ENCODE assay signal across 8 cellular contexts in genomic region chr5:54867310-54867944, GRCh38.
DNase-seq lines count a peak whose midpoint lies in the region; ATAC-seq, FAIRE-seq and TF ChIP-seq lines count a peak whose summit lies in the region.

No MANE protein-coding gene starts in this region.

- intact Hi-C loops in cardiac septum (cut with DNase I) (loop anchor here (2.0 to 10.0 kb wide), 2 partner anchors 351 to 623 kb away; partner anchors contain the start of gene SNX18), right cardiac atrium (cut with DNase I) (loop anchor here in 1 of 4 donors (5.0 kb wide), 1 partner anchor 350 kb away; the partner anchor contains the start of gene SNX18)

- H3K9me3 Mint-ChIP-seq in activated naive CD4-positive, alpha-beta T cell treated with anti-CD3 and anti-CD28 coated beads, Interleukin-2, amount 10 ng/mL, durations not matched to agents 7 days and 5 days = no peaks in the 10 kb centered on the region

- H3K36me3 ChIP-seq in cardiac muscle cell = no peaks in the 10 kb centered on the region
- no peaks in the 10 kb centered on the region for H3K36me3 ChIP-seq in adipocyte (ENCODE audit: control insufficient read depth, insufficient read depth, low read length, severe bottlenecking)
- no peaks in the 10 kb centered on the region for H3K36me3 ChIP-seq in small intestine (ENCODE audit: control insufficient read depth in 2 of 2, insufficient read depth in 2 of 2, low read length in 2 of 2)
- H3K36me3 ChIP-seq in WERI-Rb-1 = no peaks in the 10 kb centered on the region

- H3K4me3 Mint-ChIP-seq in activated naive CD4-positive, alpha-beta T cell treated with anti-CD3 and anti-CD28 coated beads, Interleukin-2, amount 10 ng/mL, durations not matched to agents 7 days and 5 days = no peak overlapping the region

- FAIRE-seq in small intestine (lab: Jason Lieb, UNC) = no peak

- 23% methylated on average over 7 of the region's 7 CpGs for WGBS in right cardiac atrium
- 20 to 25% (median 21%) methylated on average over 7 of the region's 7 CpGs for WGBS in small intestine, 3 donors

- H3K9me3 ChIP-seq in cardiac muscle cell (ENCODE audit: low read depth) = no peaks in the 10 kb centered on the region
- H3K9me3 ChIP-seq in adipocyte (ENCODE audit: control insufficient read depth, low read length) = no peaks in the 10 kb centered on the region
- H3K9me3 ChIP-seq in right cardiac atrium (ENCODE audit: control insufficient read depth, low read length) = no peaks in the 10 kb centered on the region
- no peaks in the 10 kb centered on the region for H3K9me3 ChIP-seq in small intestine (ENCODE audit: control insufficient read depth, low read depth)
- no peaks in the 10 kb centered on the region for H3K9me3 ChIP-seq in WERI-Rb-1 (ENCODE audit: severe bottlenecking)

- H3K4me1 Mint-ChIP-seq in activated naive CD4-positive, alpha-beta T cell treated with anti-CD3 and anti-CD28 coated beads, Interleukin-2, amount 10 ng/mL, durations not matched to agents 7 days and 5 days = peaks cover 20% of the 10 kb centered on the region

- H3K27me3 Mint-ChIP-seq in activated naive CD4-positive, alpha-beta T cell treated with anti-CD3 and anti-CD28 coated beads, Interleukin-2, amount 10 ng/mL, durations not matched to agents 7 days and 5 days = peaks cover 42% of the 10 kb centered on the region

- DNase-seq in cardiac muscle cell (ENCODE audit: low read depth in 1 of 2, low spot score in 1 of 2) (peak; percentile 77 to 82), cardiac septum (ENCODE audit: low spot score) (no peak), NCI-H2029 treated with DMSO at 0.1 percent for 48 hours (lab: John Stamatoyannopoulos, UW) (peak; percentile 46), adipocyte (ENCODE audit: low read depth) (peak; percentile 94), right cardiac atrium (no peak), small intestine (peak; percentile 50), WERI-Rb-1 (no peak)
- no peak for DNase-seq in activated naive CD4-positive, alpha-beta T cell treated with anti-CD3 and anti-CD28 coated beads, Interleukin-2, amount 10 ng/mL, durations not matched to agents 7 days and 5 days

- CTCF ChIA-PET in activated naive CD4-positive, alpha-beta T cell treated with anti-CD3 and anti-CD28 coated beads, Interleukin-2, amount 10 ng/mL, durations not matched to agents 7 days and 5 days (lab: Charles Lee) = interaction anchor here (0.6 to 4.5 kb wide), 26 partner anchors 11 to 633 kb away, joined by 3 to 84 read pairs (median 5); partner anchors contain the start of genes GPX8 and SNX18

- H3K9ac ChIP-seq in adipocyte (ENCODE audit: low read length) = peak overlapping the region; percentile 21

- no peaks in the 10 kb centered on the region for H3K4me1 ChIP-seq in cardiac muscle cell (ENCODE audit: low read depth)
- peaks cover 7% of the 10 kb centered on the region for H3K4me1 ChIP-seq in adipocyte (ENCODE audit: control insufficient read depth, insufficient read depth, low read length)
- no peaks in the 10 kb centered on the region for H3K4me1 ChIP-seq in right cardiac atrium (ENCODE audit: control insufficient read depth, insufficient read depth, low read length)
- no peaks in the 10 kb centered on the region for H3K4me1 ChIP-seq in small intestine (ENCODE audit: control insufficient read depth in 2 of 2, insufficient read depth in 1 of 2, low read depth in 1 of 2, low read length in 1 of 2)

- H3K27ac ChIP-seq in cardiac muscle cell (no peak overlapping the region), right cardiac atrium (ENCODE audit: low read length) (no peak overlapping the region), small intestine (ENCODE audit: low read depth in 1 of 2, low read length in 1 of 2) (no peak overlapping the region), WERI-Rb-1 (no peak overlapping the region)

- H3K27ac Mint-ChIP-seq in activated naive CD4-positive, alpha-beta T cell treated with anti-CD3 and anti-CD28 coated beads, Interleukin-2, amount 10 ng/mL, durations not matched to agents 7 days and 5 days = no peak overlapping the region

- H3K27me3 ChIP-seq in cardiac muscle cell (no peaks in the 10 kb centered on the region), adipocyte (replicated peaks; ENCODE audit: control insufficient read depth, insufficient read depth, low read length) (no peaks in the 10 kb centered on the region), right cardiac atrium (ENCODE audit: control insufficient read depth, insufficient read depth) (no peaks in the 10 kb centered on the region), small intestine (ENCODE audit: control insufficient read depth in 2 of 2, insufficient read depth in 2 of 2, low read length in 2 of 2) (no peaks in the 10 kb centered on the region), WERI-Rb-1 (ENCODE audit: insufficient read depth, low read depth, severe bottlenecking) (no peaks in the 10 kb centered on the region)

- TF ChIP-seq CTCF in cardiac muscle cell (IDR thresholded peaks at IDR 0.05; ENCODE audit: low read depth, low read length) (peak; percentile 56), WERI-Rb-1 (IDR thresholded peaks at IDR 0.05; ENCODE audit: low read depth, low read length) (no peak)

- H3K4me3 ChIP-seq in cardiac muscle cell (no peak overlapping the region), adipocyte (ENCODE audit: low read length) (peak overlapping the region; percentile 18), right cardiac atrium (ENCODE audit: low read length) (peak overlapping the region; percentile 37), small intestine (ENCODE audit: low read depth in 1 of 2, low read length in 2 of 2) (no peak overlapping the region), WERI-Rb-1 (ENCODE audit: low read depth, low read length) (no peak overlapping the region)

- peak in 1 of 2 donors; percentile 46 for ATAC-seq in right cardiac atrium

- H3K36me3 Mint-ChIP-seq in activated naive CD4-positive, alpha-beta T cell treated with anti-CD3 and anti-CD28 coated beads, Interleukin-2, amount 10 ng/mL, durations not matched to agents 7 days and 5 days = no peaks in the 10 kb centered on the region

Comparison
In these comparisons a context has a peak if more than half of its experiments do, and no peak if none do; other contexts are left out.
1. DNase-seq: peak in cardiac muscle cell (2 of 2), NCI-H2029 treated with DMSO at 0.1 percent for 48 hours (single experiment), adipocyte (single experiment) and small intestine (single experiment); none in cardiac septum (single experiment), right cardiac atrium (0 of 3), WERI-Rb-1 (single experiment) and activated naive CD4-positive, alpha-beta T cell treated with anti-CD3 and anti-CD28 coated beads, Interleukin-2, amount 10 ng/mL, durations not matched to agents 7 days and 5 days (single experiment).
2. H3K4me3 ChIP-seq: peak in adipocyte (single experiment) and right cardiac atrium (single experiment); none in cardiac muscle cell (single experiment), small intestine (0 of 2) and WERI-Rb-1 (single experiment).